8 cellular contexts compared by ENCODE assay signal in genomic region chr4:90598741-90599140, GRCh38.
"Had no signal": no experiment of that assay in that cellular context is flagged by ENCODE, and none has a peak within 500 bp of the region (broad histone marks: within the 10 kb centered on the region; RNA-seq: fewer than 3 reads in every experiment).

No MANE protein-coding gene starts in this region.

- H3K9me3 ChIP-seq: HAP-1 had no signal

- ATAC-seq: GM23338, HCT116, HepG2 had no signal

- H3K27ac Mint-ChIP-seq: GM23338, HFFc6, IgD-negative memory B cell had no signal

- H2AFZ ChIP-seq: GM23338 had no signal

- H3K4me3 ChIP-seq: GM23338, HAP-1 had no signal

- H3K27me3 Mint-ChIP-seq: IgD-negative memory B cell had no signal

- H3K4me3 Mint-ChIP-seq: GM23338, HFFc6, IgD-negative memory B cell had no signal

- H3K4me1 Mint-ChIP-seq: GM23338, IgD-negative memory B cell had no signal

- H3K4me2 ChIP-seq: GM23338 had no signal

- FAIRE-seq: HepG2 had no signal

- H3K9me3 Mint-ChIP-seq: GM23338 had no signal

- H3K27ac ChIP-seq: HL-60 had no signal

- H3K36me3 ChIP-seq: HAP-1 had no signal

- DNase-seq: H7, HFFc6 had no signal
